In the genomic region with DNA sequence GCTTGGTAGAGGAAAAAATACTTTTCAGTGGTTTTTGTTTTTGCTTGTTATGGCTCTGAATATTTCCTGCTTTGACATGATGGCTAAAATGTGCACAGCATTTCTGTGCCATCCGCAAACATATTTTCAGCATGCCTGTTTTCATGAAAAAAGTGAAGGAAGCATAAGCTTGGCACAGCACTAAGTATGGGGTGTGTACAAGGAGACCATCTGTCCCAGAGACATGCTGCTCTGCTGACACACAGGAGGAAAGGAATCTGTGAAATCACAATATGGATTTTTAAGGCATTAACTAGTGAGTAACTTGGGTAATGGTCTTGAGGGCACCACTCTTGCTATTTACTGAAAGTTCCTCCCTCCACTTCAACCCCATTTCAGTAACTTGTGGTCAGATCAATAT, we compare ENCODE assay signal across 29 cellular contexts.
"Had no signal": no experiment of that assay in that cellular context is flagged by ENCODE, and none has a peak within 500 bp of the region (broad histone marks: within the 10 kb centered on the region; RNA-seq: fewer than 3 reads in every experiment).

No MANE protein-coding gene starts in this region.

- H3K27me3 Mint-ChIP-seq: activated CD4-positive, alpha-beta T cell treated with anti-CD3 and anti-CD28 coated beads, Interleukin-2, amount 10 ng/mL, durations not matched to agents 24 days and 14 days; activated naive CD4-positive, alpha-beta T cell treated with anti-CD3 and anti-CD28 coated beads, Interleukin-2, amount 10 ng/mL, durations not matched to agents 7 days and 5 days; activated naive CD8-positive, alpha-beta T cell; activated naive CD8-positive, alpha-beta T cell treated with anti-CD3 and anti-CD28 coated beads, Interleukin-2, amount 50 U/mL, for 24 hours; activated T-cell treated with anti-CD3 and anti-CD28 coated beads, Interleukin-2, amount 50 U/mL, for 24 hours; central memory CD8-positive, alpha-beta T cell had no signal

- H3K9ac ChIP-seq: SK-N-SH had no signal

- H3K4me3 Mint-ChIP-seq: activated CD4-positive, alpha-beta T cell treated with anti-CD3 and anti-CD28 coated beads, Interleukin-2, amount 10 ng/mL, durations not matched to agents 24 days and 14 days; activated CD8-positive, alpha-beta T cell treated with anti-CD3 and anti-CD28 coated beads, Interleukin-2, amount 10 ng/mL, durations not matched to agents 7 days and 5 days; activated naive CD4-positive, alpha-beta T cell treated with anti-CD3 and anti-CD28 coated beads, Interleukin-2, amount 10 ng/mL, durations not matched to agents 7 days and 5 days; activated naive CD8-positive, alpha-beta T cell; activated naive CD8-positive, alpha-beta T cell treated with anti-CD3 and anti-CD28 coated beads, Interleukin-2, amount 50 U/mL, for 24 hours; activated T-cell treated with anti-CD3 and anti-CD28 coated beads, Interleukin-2, amount 50 U/mL, for 24 hours; activated T-helper 1 cell treated with anti-CD3 and anti-CD28 coated beads, Interleukin-12 subunit alpha, Interleukin-12 subunit beta, Interleukin-2, Interleukin-4 antibody, amounts not matched to agents 30 ng/mL and 10 ng/mL and 1 ng/mL, durations not matched to agents 14 hours and 24 hours and 36 hours; central memory CD8-positive, alpha-beta T cell; T-helper 1 cell treated with Interleukin-12 subunit alpha and Interleukin-12 subunit beta and Interleukin-4 antibody, amounts not matched to agents 30 μg/mL and 1 μg/mL, for 36 hours; T-helper 2 cell treated with Interferon-gamma antibody and Interleukin-4, amounts not matched to agents 5 μg/mL and 100 μg/mL, for 36 hours had no signal

- H3K4me2 ChIP-seq: SK-N-SH had no signal

- DNase-seq: activated CD4-positive, alpha-beta T cell treated with anti-CD3 and anti-CD28 coated beads, Interleukin-2, amount 10 ng/mL, durations not matched to agents 24 days and 14 days; activated CD4-positive, alpha-beta T cell treated with anti-CD3 and anti-CD28 coated beads, Interleukin-2, amount 50 U/mL, for 4 hours; activated CD8-positive, alpha-beta T cell treated with anti-CD3 and anti-CD28 coated beads, Interleukin-2, amount 10 ng/mL, durations not matched to agents 7 days and 5 days; activated naive CD4-positive, alpha-beta T cell treated with anti-CD3 and anti-CD28 coated beads, Interleukin-2, amount 10 ng/mL, durations not matched to agents 7 days and 5 days; activated naive CD8-positive, alpha-beta T cell treated with anti-CD3 and anti-CD28 coated beads, Interleukin-2, amount 50 U/mL, for 24 hours; activated T-cell treated with anti-CD3 and anti-CD28 coated beads, Interleukin-2, amount 50 U/mL, for 24 hours; cortex of kidney; Karpas-422; NCI-H1105; NCI-H1417 treated with DMSO at 0.1 percent for 48 hours; NCI-H187; NCI-H2029 treated with DMSO at 0.1 percent for 48 hours; NCI-H2107; NCI-H226; NCI-H510A; NCI-H748 treated with DMSO at 0.1 percent for 48 hours; NK-92 treated with Interleukin-12 subunit alpha and Interleukin-12 subunit beta, amount 100 ng/mL, for 24 hours; PC-3; Peyer's patch; RPMI8226; SHP77 treated with DMSO at 0.1 percent for 48 hours; SK-N-SH had no signal

- H3K9me2 ChIP-seq: SK-N-SH had no signal

- H3K9me3 Mint-ChIP-seq: activated CD4-positive, alpha-beta T cell treated with anti-CD3 and anti-CD28 coated beads, Interleukin-2, amount 10 ng/mL, durations not matched to agents 24 days and 14 days; activated naive CD8-positive, alpha-beta T cell treated with anti-CD3 and anti-CD28 coated beads, Interleukin-2, amount 50 U/mL, for 24 hours had no signal

- H3K9me3 ChIP-seq: Peyer's patch, SJSA1, SK-N-SH had no signal

- H3K4me1 Mint-ChIP-seq: activated CD4-positive, alpha-beta T cell treated with anti-CD3 and anti-CD28 coated beads, Interleukin-2, amount 10 ng/mL, durations not matched to agents 24 days and 14 days; activated naive CD4-positive, alpha-beta T cell treated with anti-CD3 and anti-CD28 coated beads, Interleukin-2, amount 10 ng/mL, durations not matched to agents 7 days and 5 days; activated naive CD8-positive, alpha-beta T cell treated with anti-CD3 and anti-CD28 coated beads, Interleukin-2, amount 50 U/mL, for 24 hours; brain; central memory CD8-positive, alpha-beta T cell had no signal

- H3K36me3 Mint-ChIP-seq: activated naive CD4-positive, alpha-beta T cell treated with anti-CD3 and anti-CD28 coated beads, Interleukin-2, amount 10 ng/mL, durations not matched to agents 7 days and 5 days; activated naive CD8-positive, alpha-beta T cell; brain had no signal

- H3K27ac ChIP-seq: Peyer's patch, SJSA1 had no signal

- H3K4me3 ChIP-seq: Peyer's patch, SJSA1 had no signal

- H3K27ac Mint-ChIP-seq: activated CD4-positive, alpha-beta T cell treated with anti-CD3 and anti-CD28 coated beads, Interleukin-2, amount 10 ng/mL, durations not matched to agents 24 days and 14 days; activated CD8-positive, alpha-beta T cell treated with anti-CD3 and anti-CD28 coated beads, Interleukin-2, amount 10 ng/mL, durations not matched to agents 7 days and 5 days; activated naive CD4-positive, alpha-beta T cell treated with anti-CD3 and anti-CD28 coated beads, Interleukin-2, amount 10 ng/mL, durations not matched to agents 7 days and 5 days; activated naive CD8-positive, alpha-beta T cell; activated naive CD8-positive, alpha-beta T cell treated with anti-CD3 and anti-CD28 coated beads, Interleukin-2, amount 50 U/mL, for 24 hours; activated T-cell treated with anti-CD3 and anti-CD28 coated beads, Interleukin-2, amount 50 U/mL, for 24 hours; activated T-helper 1 cell treated with anti-CD3 and anti-CD28 coated beads, Interleukin-12 subunit alpha, Interleukin-12 subunit beta, Interleukin-2, Interleukin-4 antibody, amounts not matched to agents 30 ng/mL and 10 ng/mL and 1 ng/mL, durations not matched to agents 14 hours and 24 hours and 36 hours; T-helper 1 cell treated with Interleukin-12 subunit alpha and Interleukin-12 subunit beta and Interleukin-4 antibody, amounts not matched to agents 30 μg/mL and 1 μg/mL, for 36 hours; T-helper 2 cell treated with Interferon-gamma antibody and Interleukin-4, amounts not matched to agents 5 μg/mL and 100 μg/mL, for 36 hours had no signal

- H3K36me3 ChIP-seq: Peyer's patch, SJSA1 had no signal

- H3K27me3 ChIP-seq: Peyer's patch, SJSA1 had no signal

- ATAC-seq: activated CD8-positive, alpha-beta T cell treated with anti-CD3 and anti-CD28 coated beads, Interleukin-2, amount 10 ng/mL, durations not matched to agents 7 days and 5 days; activated naive CD8-positive, alpha-beta T cell treated with anti-CD3 and anti-CD28 coated beads, Interleukin-2, amount 50 U/mL, for 24 hours; PC-3 had no signal

- H3K4me1 ChIP-seq: Peyer's patch, SJSA1 had no signal
